ENCODE assay signal across 8 cellular contexts in genomic region chr1:72283204-72284083, GRCh38. TPM values are rescaled to one million over a fixed set of nuclear protein-coding genes. Genes with fewer than 3 reads are reported as not detected.
DNase-seq lines count a peak whose midpoint lies in the region; ATAC-seq and TF ChIP-seq lines count a peak whose summit lies in the region.

No MANE protein-coding gene starts in this region.

- H3K9me3 Mint-ChIP-seq in H9, result no peaks in the 10 kb centered on the region
- H3K9me3 Mint-ChIP-seq in effector memory CD8-positive, alpha-beta T cell, result peaks cover 0 to 7% of the 10 kb centered on the region in 2 donors
- H3K9me3 Mint-ChIP-seq in stimulated activated naive B cell treated with anti-CD40 and anti-IgM and Interleukin-4, amounts not matched to agents 10 μg/mL and 1 μg/mL and 100 μg/mL, for 72 hours, result peaks cover 0 to under 1% of the 10 kb centered on the region in 2 donors

- H3K18ac ChIP-seq in H9 (ENCODE audit: insufficient read length, low read depth, low read length), result peak overlapping the region; percentile 64

- no peak overlapping the region for H3K27ac ChIP-seq in H9 (ENCODE audit: insufficient read length, low read depth, low read length)
- peak overlapping the region in 2 of 3 donors; percentile 27 to 30 for H3K27ac ChIP-seq in right lobe of liver

- no peak overlapping the region for H3K23ac ChIP-seq in H9 (ENCODE audit: insufficient read length, low read depth, low read length)

- no peak overlapping the region for H2BK12ac ChIP-seq in H9 (ENCODE audit: insufficient read length, low read depth, low read length)

- H4K5ac ChIP-seq in H9 (ENCODE audit: insufficient read length, low read depth, low read length), result no peak overlapping the region

- H2BK15ac ChIP-seq in H9 (ENCODE audit: low read depth, low read length), result no peak overlapping the region; the same call in 1 of the 2 replicates

- H3K4me2 ChIP-seq in H9 (ENCODE audit: insufficient read depth, insufficient read length, low read length), result peak overlapping the region; percentile 99

- no peak overlapping the region for H3K4ac ChIP-seq in H9 (ENCODE audit: low read depth, low read length)

- H3K56ac ChIP-seq in H9 (ENCODE audit: insufficient read length, low read depth, low read length), result no peak overlapping the region

- peaks cover 12 to 13% of the 10 kb centered on the region in 2 experiments for H3K4me1 Mint-ChIP-seq in H9
- H3K4me1 Mint-ChIP-seq in effector memory CD8-positive, alpha-beta T cell (ENCODE audit: low read depth in 2 of 2), result peaks cover 7% of the 10 kb centered on the region in 2 donors
- H3K4me1 Mint-ChIP-seq in stimulated activated naive B cell treated with anti-CD40 and anti-IgM and Interleukin-4, amounts not matched to agents 10 μg/mL and 1 μg/mL and 100 μg/mL, for 72 hours, result peaks cover 16 to 18% of the 10 kb centered on the region in 2 donors

- H3K27me3 ChIP-seq in H9 (ENCODE audit: insufficient read depth, low read length), result peaks cover 3% of the 10 kb centered on the region; the same call in 1 of the 2 replicates
- H3K27me3 ChIP-seq in right lobe of liver, result no peaks in the 10 kb centered on the region

- no peak overlapping the region for H2BK20ac ChIP-seq in H9 (ENCODE audit: low read depth, low read length, poor library complexity, severe bottlenecking)

- peaks cover 22% of the 10 kb centered on the region for H3K23me2 ChIP-seq in H9 (ENCODE audit: insufficient read length, low read depth, low read length, poor library complexity, severe bottlenecking)

- H3T11ph ChIP-seq in H9 (ENCODE audit: low read length), result no peak overlapping the region

- no peaks in the 10 kb centered on the region for H3K79me2 ChIP-seq in H9 (ENCODE audit: insufficient read depth, low read length)

- H3K9me3 ChIP-seq in H9 (ENCODE audit: control insufficient read depth, low read depth, low read length), result no peaks in the 10 kb centered on the region
- H3K9me3 ChIP-seq in right lobe of liver, result no peaks in the 10 kb centered on the region

- H3K4me3 Mint-ChIP-seq in H9, result no peak overlapping the region
- H3K4me3 Mint-ChIP-seq in effector memory CD8-positive, alpha-beta T cell, result no peak overlapping the region
- no peak overlapping the region for H3K4me3 Mint-ChIP-seq in stimulated activated naive B cell treated with anti-CD40 and anti-IgM and Interleukin-4, amounts not matched to agents 10 μg/mL and 1 μg/mL and 100 μg/mL, for 72 hours

- no peaks in the 10 kb centered on the region for H3K36me3 Mint-ChIP-seq in H9 (ENCODE audit: insufficient read depth in 1 of 3, low read depth in 3 of 3)
- H3K36me3 Mint-ChIP-seq in effector memory CD8-positive, alpha-beta T cell (ENCODE audit: insufficient read depth), result no peaks in the 10 kb centered on the region
- no peaks in the 10 kb centered on the region for H3K36me3 Mint-ChIP-seq in stimulated activated naive B cell treated with anti-CD40 and anti-IgM and Interleukin-4, amounts not matched to agents 10 μg/mL and 1 μg/mL and 100 μg/mL, for 72 hours

- intact Hi-C loops in right lobe of liver (cut with DNase I), result no loop called here

- no peak overlapping the region for H3K27ac Mint-ChIP-seq in H9
- no peak overlapping the region for H3K27ac Mint-ChIP-seq in effector memory CD8-positive, alpha-beta T cell
- H3K27ac Mint-ChIP-seq in stimulated activated naive B cell treated with anti-CD40 and anti-IgM and Interleukin-4, amounts not matched to agents 10 μg/mL and 1 μg/mL and 100 μg/mL, for 72 hours, result no peak overlapping the region

- H4K91ac ChIP-seq in H9 (ENCODE audit: insufficient read length, low read depth, low read length), result no peak overlapping the region

- peak overlapping the region; percentile 72 for H3K9ac ChIP-seq in H9 (ENCODE audit: extremely low read depth, insufficient read length, low read length)

- H3K14ac ChIP-seq in H9 (ENCODE audit: insufficient read depth, low read length), result peak overlapping the region; percentile 51

- TF ChIP-seq CTCF in H9 (conservative IDR thresholded peaks at IDR 0.05), result no peak
- no peak for TF ChIP-seq CTCF in right lobe of liver (IDR thresholded peaks at IDR 0.05)

- H3K79me1 ChIP-seq in H9 (ENCODE audit: insufficient read depth, low read depth, low read length, poor library complexity, severe bottlenecking), result no peaks in the 10 kb centered on the region

- H3K4me3 ChIP-seq in right lobe of liver, result peak overlapping the region; percentile 46 to 64 (median 52)

- no peaks in the 10 kb centered on the region for H3K36me3 ChIP-seq in right lobe of liver

- peak; percentile 28 for ATAC-seq in effector memory CD8-positive, alpha-beta T cell (replicated peaks)
- peak; percentile 74 to 78 (median 78) for ATAC-seq in right lobe of liver
- ATAC-seq in stimulated activated naive B cell treated with anti-CD40 and anti-IgM and Interleukin-4, amounts not matched to agents 10 μg/mL and 1 μg/mL and 100 μg/mL, for 72 hours (replicated peaks), result peak; percentile 42 to 46
- no peak for ATAC-seq in GM18873 (IDR thresholded peaks at IDR 0.05; ENCODE audit: low FRiP score, unreplicated experiment)

- no peak overlapping the region for H2BK120ac ChIP-seq in H9 (ENCODE audit: low read depth, low read length, poor library complexity, severe bottlenecking)

- peaks cover 37% of the 10 kb centered on the region for H3K27me3 Mint-ChIP-seq in H9 (ENCODE audit: low read depth)
- H3K27me3 Mint-ChIP-seq in effector memory CD8-positive, alpha-beta T cell, result no peaks in the 10 kb centered on the region
- peaks cover 17% of the 10 kb centered on the region in 2 donors for H3K27me3 Mint-ChIP-seq in stimulated activated naive B cell treated with anti-CD40 and anti-IgM and Interleukin-4, amounts not matched to agents 10 μg/mL and 1 μg/mL and 100 μg/mL, for 72 hours

- no peak overlapping the region for H2AK5ac ChIP-seq in H9 (ENCODE audit: insufficient read length, low read length)

- H2BK5ac ChIP-seq in H9 (ENCODE audit: insufficient read length, low read length), result no peak overlapping the region

- no peak for TF ChIP-seq POLR2A in right lobe of liver (IDR thresholded peaks at IDR 0.05)

- peak overlapping the region; percentile 17 for H2AFZ ChIP-seq in H9 (ENCODE audit: low read length)

- H3K4me1 ChIP-seq in H9 (ENCODE audit: insufficient read depth, low read length) (no peaks in the 10 kb centered on the region), right lobe of liver (peaks cover 0 to 7% (median 0%) of the 10 kb centered on the region in 4 donors)

- no CpG with 5 or more reads among the region's 59 CpGs for WGBS in H9 (ENCODE audit: extremely low coverage, insufficient read length, low lambda C conversion rate)
- WGBS in right lobe of liver (ENCODE audit: insufficient coverage, low coverage, low lambda C conversion rate, missing lambda C conversion rate), result 2% methylated on average over 53 of the region's 59 CpGs

- no peak overlapping the region for H4K8ac ChIP-seq in H9 (replicated peaks; ENCODE audit: insufficient read length, low read depth, low read length)

- H4K20me1 ChIP-seq in H9 (ENCODE audit: control insufficient read depth, insufficient read depth, insufficient read length), result no peaks in the 10 kb centered on the region

- DNase-seq in DMS53 (lab: John Stamatoyannopoulos, UW) (peak; percentile 96), H9 (peak; percentile 41), NCI-H146 treated with DMSO at 0.1 percent for 48 hours (lab: John Stamatoyannopoulos, UW; ENCODE audit: unreplicated experiment) (peak; percentile 82), T1000 (lab: John Stamatoyannopoulos, UW) (peak; percentile 53), right lobe of liver (peak; percentile 51 to 62 (median 57))
- DNase-seq in effector memory CD8-positive, alpha-beta T cell, result no peak
- peak; percentile 39 for DNase-seq in stimulated activated naive B cell treated with anti-CD40 and anti-IgM and Interleukin-4, amounts not matched to agents 10 μg/mL and 1 μg/mL and 100 μg/mL, for 72 hours

RNA-seq across cellular contexts. Expression of gene NEGR1, which starts 1.1 kb away (rescaled TPM):
- total RNA-seq in H9 (2021) (0.13 and 0.44 TPM in 2 replicates), right lobe of liver (under 1 TPM; 0.02 to 0.31 (median 0.14) TPM)

Comparison
In these comparisons a context has a peak if more than half of its experiments do, and no peak if none do; other contexts are left out.
1. DNase-seq: peak in DMS53 (single experiment), H9 (single experiment), NCI-H146 treated with DMSO at 0.1 percent for 48 hours (single experiment), T1000 (single experiment), right lobe of liver (3 of 3) and stimulated activated naive B cell treated with anti-CD40 and anti-IgM and Interleukin-4, amounts not matched to agents 10 μg/mL and 1 μg/mL and 100 μg/mL, for 72 hours (single experiment); none in effector memory CD8-positive, alpha-beta T cell (0 of 3).